ENCODE assay signal across 14 cellular contexts in genomic region chr13:29591310-29591709, GRCh38. TPM values are rescaled to one million over a fixed set of nuclear protein-coding genes. Genes with fewer than 3 reads are reported as not detected.
DNase-seq lines count a peak whose midpoint lies in the region; ATAC-seq and TF ChIP-seq lines count a peak whose summit lies in the region.
"Had no signal": no experiment of that assay in that cellular context is flagged by ENCODE, and none has a peak within 500 bp of the region (broad histone marks: within the 10 kb centered on the region; RNA-seq: fewer than 3 reads in every experiment).

No MANE protein-coding gene starts in this region.

- H3K27ac ChIP-seq in OCI-LY1 (ENCODE audit: low read depth, low read length, poor library complexity, severe bottlenecking) = no peak overlapping the region
- peak overlapping the region; percentile 77 to 100 (median 96) for H3K27ac ChIP-seq in esophagus squamous epithelium
- peak overlapping the region; percentile 20 for H3K27ac ChIP-seq in smooth muscle cell (ENCODE audit: low read depth)
- no peak overlapping the region for H3K27ac ChIP-seq in lower lobe of right lung
- H3K27ac ChIP-seq: heart right ventricle had no signal

- intact Hi-C loops in esophagus squamous epithelium (cut with DNase I) (no loop called here), lower lobe of right lung (cut with DNase I) (no loop called here), head of caudate nucleus (cut with DNase I) (loop anchor here (10.0 kb wide), 1 partner anchor 523 kb away; no protein-coding TSS in a partner anchor)

- peak overlapping the region; percentile 56 for H3K27ac Mint-ChIP-seq in activated T-cell treated with anti-CD3 and anti-CD28 coated beads, Interleukin-2, amount 50 U/mL, for 24 hours

- no peak for ATAC-seq in lower lobe of right lung
- ATAC-seq: heart right ventricle, left lobe of liver had no signal

- peaks cover 89% of the 10 kb centered on the region for H3K79me2 ChIP-seq in OCI-LY1 (ENCODE audit: insufficient read depth, low read length)
- peaks cover 84% of the 10 kb centered on the region for H3K79me2 ChIP-seq in smooth muscle cell (ENCODE audit: low read depth)

- H3K36me3 ChIP-seq in OCI-LY1 (ENCODE audit: insufficient read depth, low read length) = peaks cover 40% of the 10 kb centered on the region
- H3K36me3 ChIP-seq in esophagus squamous epithelium = peaks cover 0 to 11% (median 0%) of the 10 kb centered on the region in 3 donors
- no peaks in the 10 kb centered on the region for H3K36me3 ChIP-seq in smooth muscle cell (ENCODE audit: low read depth)
- H3K36me3 ChIP-seq in lower lobe of right lung = no peaks in the 10 kb centered on the region
- H3K36me3 ChIP-seq: heart right ventricle had no signal

- no peaks in the 10 kb centered on the region for H3K27me3 Mint-ChIP-seq in activated T-cell treated with anti-CD3 and anti-CD28 coated beads, Interleukin-2, amount 50 U/mL, for 24 hours

- H3K4me3 ChIP-seq in OCI-LY1 (ENCODE audit: low read depth, low read length, poor library complexity, severe bottlenecking) (no peak overlapping the region), esophagus squamous epithelium (peak overlapping the region; percentile 63 to 99 (median 82)), smooth muscle cell (no peak overlapping the region), lower lobe of right lung (no peak overlapping the region)
- H3K4me3 ChIP-seq: heart right ventricle had no signal

- H3K27me3 ChIP-seq in OCI-LY1 (ENCODE audit: insufficient read depth, low read length) = no peaks in the 10 kb centered on the region
- H3K27me3 ChIP-seq in esophagus squamous epithelium = no peaks in the 10 kb centered on the region
- no peaks in the 10 kb centered on the region for H3K27me3 ChIP-seq in smooth muscle cell (ENCODE audit: low read depth)
- H3K27me3 ChIP-seq in lower lobe of right lung (ENCODE audit: low read depth) = no peaks in the 10 kb centered on the region

- TF ChIP-seq POLR2A in esophagus squamous epithelium (IDR thresholded peaks at IDR 0.05) = no peak

- H3K9me3 Mint-ChIP-seq in activated T-cell treated with anti-CD3 and anti-CD28 coated beads, Interleukin-2, amount 50 U/mL, for 24 hours = no peaks in the 10 kb centered on the region

- 29 to 45% methylated on average over 5 of the region's 5 CpGs for WGBS in esophagus squamous epithelium, 2 donors
- 39% methylated on average over 5 of the region's 5 CpGs for WGBS in smooth muscle cell (ENCODE audit: low lambda C conversion rate)

- peaks cover 42% of the 10 kb centered on the region for H3K4me1 ChIP-seq in OCI-LY1 (ENCODE audit: insufficient read depth, low read length, severe bottlenecking)
- peaks cover 16 to 83% (median 28%) of the 10 kb centered on the region in 3 donors for H3K4me1 ChIP-seq in esophagus squamous epithelium
- peaks cover 7% of the 10 kb centered on the region for H3K4me1 ChIP-seq in smooth muscle cell (ENCODE audit: low read depth)
- H3K4me1 ChIP-seq in lower lobe of right lung = peaks cover 10% of the 10 kb centered on the region

- DNase-seq in activated T-cell treated with anti-CD3 and anti-CD28 coated beads, Interleukin-2, amount 50 U/mL, for 24 hours = no peak
- no peak for DNase-seq in activated T-cell treated with anti-CD3 and anti-CD28 coated beads for 4 hours
- no peak for DNase-seq in esophagus squamous epithelium (lab: John Stamatoyannopoulos, UW)
- no peak for DNase-seq in smooth muscle cell (lab: John Stamatoyannopoulos, UW; ENCODE audit: unreplicated experiment)
- no peak for DNase-seq in lower lobe of right lung
- no peak for DNase-seq in head of caudate nucleus
- DNase-seq in NCI-H748 (lab: John Stamatoyannopoulos, UW; ENCODE audit: unreplicated experiment) = no peak
- DNase-seq: DMS53, heart right ventricle, NCI-H1417, NCI-H446 treated with DMSO at 0.1 percent for 48 hours, T1000 had no signal

- peaks cover 73% of the 10 kb centered on the region for H3K4me1 Mint-ChIP-seq in activated T-cell treated with anti-CD3 and anti-CD28 coated beads, Interleukin-2, amount 50 U/mL, for 24 hours (ENCODE audit: low read depth)

- H3K9me3 ChIP-seq in OCI-LY1 (ENCODE audit: low read length) (no peaks in the 10 kb centered on the region), esophagus squamous epithelium (no peaks in the 10 kb centered on the region), smooth muscle cell (replicated peaks; ENCODE audit: low read depth) (no peaks in the 10 kb centered on the region), lower lobe of right lung (no peaks in the 10 kb centered on the region)
- H3K9me3 ChIP-seq: heart right ventricle had no signal

- H2AFZ ChIP-seq in OCI-LY1 (ENCODE audit: low read length) (no peak overlapping the region), smooth muscle cell (ENCODE audit: low read depth) (no peak overlapping the region)

- H4K20me1 ChIP-seq in OCI-LY1 (ENCODE audit: insufficient read depth, low read length) (0 out of 2 replicates have a peak, but pooled peaks cover 3% of the 10 kb centered on the region), smooth muscle cell (ENCODE audit: low read depth) (peaks cover 61% of the 10 kb centered on the region)

- H3K4me2 ChIP-seq in OCI-LY1 (ENCODE audit: low read length) = peak overlapping the region; percentile 90; the same call in 1 of the 2 replicates
- peak overlapping the region; percentile 45 for H3K4me2 ChIP-seq in smooth muscle cell

- H3K36me3 Mint-ChIP-seq in activated T-cell treated with anti-CD3 and anti-CD28 coated beads, Interleukin-2, amount 50 U/mL, for 24 hours (ENCODE audit: low read depth) = peaks cover 81% of the 10 kb centered on the region

- TF ChIP-seq CTCF in OCI-LY1 (IDR thresholded peaks at IDR 0.05; ENCODE audit: low read length) (no peak), esophagus squamous epithelium (IDR thresholded peaks at IDR 0.05) (no peak), smooth muscle cell (IDR thresholded peaks at IDR 0.05; ENCODE audit: borderline replicate concordance, insufficient read depth, poor library complexity, severe bottlenecking) (no peak), lower lobe of right lung (IDR thresholded peaks at IDR 0.05) (no peak)

- no peak overlapping the region for H3K9ac ChIP-seq in OCI-LY1 (ENCODE audit: low read length)
- H3K9ac ChIP-seq in smooth muscle cell (ENCODE audit: low read depth) = no peak overlapping the region

- H3F3A ChIP-seq in OCI-LY1 (ENCODE audit: insufficient read depth, low read length) (no peaks in the 10 kb centered on the region), smooth muscle cell (ENCODE audit: low read depth) (no peaks in the 10 kb centered on the region)

- no peak overlapping the region for H3K4me3 Mint-ChIP-seq in activated T-cell treated with anti-CD3 and anti-CD28 coated beads, Interleukin-2, amount 50 U/mL, for 24 hours

- no peaks in the 10 kb centered on the region for H3K9me2 ChIP-seq in OCI-LY1 (ENCODE audit: low read depth, low read length)

RNA-seq across cellular contexts. Expression of gene SLC7A1, which starts 4.2 kb away (rescaled TPM):
- 100 to 1,000 TPM in 1 of 4 donors, 10 to 100 TPM in 3; 87.5 to 127 (median 93.9) TPM for total RNA-seq in esophagus squamous epithelium
- total RNA-seq in smooth muscle cell = 19.6 and 36.6 TPM in 2 replicates
- 7.9 and 13.7 TPM in 2 replicates for polyA plus RNA-seq in smooth muscle cell
- total RNA-seq in lower lobe of right lung = 19.2 TPM

Comparison
In these comparisons a context has a peak if more than half of its experiments do, and no peak if none do; other contexts are left out.
1. H3K27ac ChIP-seq: peak in esophagus squamous epithelium (4 of 4) and smooth muscle cell (single experiment); none in OCI-LY1 (single experiment) and lower lobe of right lung (single experiment).
2. H3K4me3 ChIP-seq: peak in esophagus squamous epithelium (4 of 4); none in OCI-LY1 (single experiment), smooth muscle cell (single experiment) and lower lobe of right lung (single experiment).